In genomic region chr15:84653584-84653909, GRCh38 we compare ENCODE assay signal across 7 cellular contexts. TPM values are rescaled to one million over a fixed set of nuclear protein-coding genes. Genes with fewer than 3 reads are reported as not detected.
DNase-seq lines count a peak whose midpoint lies in the region; ATAC-seq and TF ChIP-seq lines count a peak whose summit lies in the region.

No MANE protein-coding gene starts in this region.

- TF ChIP-seq CTCF in HFF-Myc (IDR thresholded peaks at IDR 0.05; ENCODE audit: low read depth, low read length, missing control alignments): no peak
- TF ChIP-seq CTCF in WERI-Rb-1 (IDR thresholded peaks at IDR 0.05; ENCODE audit: low read depth, low read length): no peak
- TF ChIP-seq CTCF in smooth muscle cell (IDR thresholded peaks at IDR 0.05; ENCODE audit: borderline replicate concordance, insufficient read depth, poor library complexity, severe bottlenecking): no peak

- H3K4me2 ChIP-seq in smooth muscle cell: peak overlapping the region; percentile 87

- H3K9ac ChIP-seq in smooth muscle cell (ENCODE audit: low read depth): peak overlapping the region; percentile 91

- no peak for ATAC-seq in right cardiac atrium

- H3K36me3 ChIP-seq in WERI-Rb-1: peaks cover 41% of the 10 kb centered on the region
- peaks cover 6% of the 10 kb centered on the region for H3K36me3 ChIP-seq in smooth muscle cell (ENCODE audit: low read depth)

- peaks cover 18% of the 10 kb centered on the region for H3K79me2 ChIP-seq in smooth muscle cell (ENCODE audit: low read depth)

- peak overlapping the region; percentile 60 for H2AFZ ChIP-seq in smooth muscle cell (ENCODE audit: low read depth)

- H3K4me1 ChIP-seq in right cardiac atrium (ENCODE audit: control insufficient read depth, insufficient read depth, low read length): peaks cover 13% of the 10 kb centered on the region
- H3K4me1 ChIP-seq in smooth muscle cell (ENCODE audit: low read depth): peaks cover 12% of the 10 kb centered on the region

- H4K20me1 ChIP-seq in smooth muscle cell (ENCODE audit: low read depth): no peaks in the 10 kb centered on the region

- H3K27me3 ChIP-seq in WERI-Rb-1 (ENCODE audit: insufficient read depth, low read depth, severe bottlenecking): no peaks in the 10 kb centered on the region
- no peaks in the 10 kb centered on the region for H3K27me3 ChIP-seq in right cardiac atrium (ENCODE audit: control insufficient read depth, insufficient read depth)
- no peaks in the 10 kb centered on the region for H3K27me3 ChIP-seq in smooth muscle cell (ENCODE audit: low read depth)

- peak overlapping the region; percentile 76 for H3K27ac ChIP-seq in WERI-Rb-1
- H3K27ac ChIP-seq in right cardiac atrium (ENCODE audit: low read length): peak overlapping the region; percentile 20
- H3K27ac ChIP-seq in smooth muscle cell (ENCODE audit: low read depth): peak overlapping the region; percentile 88

- WGBS in right cardiac atrium: 17% methylated on average over 7 of the region's 7 CpGs
- 32% methylated on average over 7 of the region's 7 CpGs for WGBS in smooth muscle cell (ENCODE audit: low lambda C conversion rate)

- intact Hi-C loops in right cardiac atrium (cut with DNase I): loop anchor here in 3 of 4 donors (10.0 kb wide), 5 partner anchors 49 to 271 kb away; partner anchors contain the start of genes ALPK3 (in 1 of the 3), ZNF592 (in 1 of the 3) and ZSCAN2 (in 1 of the 3)

- H3K4me3 ChIP-seq in HFF-Myc (replicated peaks; ENCODE audit: low read depth, low read length): peak overlapping the region; percentile 68
- peak overlapping the region; percentile 84 for H3K4me3 ChIP-seq in WERI-Rb-1 (ENCODE audit: low read depth, low read length)
- peak overlapping the region; percentile 38 for H3K4me3 ChIP-seq in right cardiac atrium (ENCODE audit: low read length)
- H3K4me3 ChIP-seq in smooth muscle cell: peak overlapping the region; percentile 67

- no peaks in the 10 kb centered on the region for H3F3A ChIP-seq in smooth muscle cell (ENCODE audit: low read depth)

- H3K9me3 ChIP-seq in WERI-Rb-1 (ENCODE audit: severe bottlenecking) (no peaks in the 10 kb centered on the region), right cardiac atrium (ENCODE audit: control insufficient read depth, low read length) (no peaks in the 10 kb centered on the region), smooth muscle cell (replicated peaks; ENCODE audit: low read depth) (no peaks in the 10 kb centered on the region)

- DNase-seq in HFF-Myc (ENCODE audit: extremely low read depth, low read depth): no peak
- DNase-seq in WERI-Rb-1: no peak
- no peak for DNase-seq in right cardiac atrium
- DNase-seq in smooth muscle cell (lab: John Stamatoyannopoulos, UW; ENCODE audit: unreplicated experiment): no peak
- DNase-seq in COR-L47 (lab: John Stamatoyannopoulos, UW): no peak
- no peak for DNase-seq in HUDEP-2 (lab: John Stamatoyannopoulos, UW; ENCODE audit: unreplicated experiment in 76 of 76)
- DNase-seq in NCI-H69 (lab: John Stamatoyannopoulos, UW): no peak

RNA-seq across cellular contexts. Expression of gene WDR73, which starts 0.5 kb away (rescaled TPM):
- total RNA-seq in right cardiac atrium: 10 to 100 TPM; 13.7 to 18.8 (median 17.0) TPM
- polyA plus RNA-seq in right cardiac atrium: 10.7 TPM
- total RNA-seq in smooth muscle cell: 12.3 and 18.9 TPM in 2 replicates
- 19.4 and 28.9 TPM in 2 replicates for polyA plus RNA-seq in smooth muscle cell

RNA-seq across cellular contexts. Expression of gene NMB, which starts 4.5 kb away (rescaled TPM):
- total RNA-seq in right cardiac atrium (1 to 10 TPM in 3 of 4 donors, under 1 TPM in 1; 0.96 to 4.7 (median 2.1) TPM), smooth muscle cell (2.1 and 4.3 TPM in 2 replicates)
- polyA plus RNA-seq in right cardiac atrium (6.9 TPM), smooth muscle cell (6.5 and 12.7 TPM in 2 replicates)

RNA-seq across cellular contexts. Expression of gene ZSCAN2, which starts 52.7 kb away (rescaled TPM):
- total RNA-seq in right cardiac atrium: 1 to 10 TPM; 3.6 to 6.4 (median 5.2) TPM
- 4.0 TPM for polyA plus RNA-seq in right cardiac atrium
- 15.4 and 21.7 TPM in 2 replicates for total RNA-seq in smooth muscle cell
- polyA plus RNA-seq in smooth muscle cell: 6.9 and 12.6 TPM in 2 replicates

Comparison
In these comparisons a context has a peak if more than half of its experiments do, and no peak if none do; other contexts are left out.
1. H3K27ac ChIP-seq: peak in every context shown above with its lines; median percentile 88 in smooth muscle cell; 76 in WERI-Rb-1; 20 in right cardiac atrium.